ENCODE assay signal across 5 cellular contexts in genomic region chr11:1510351-1510750, GRCh38. TPM values are rescaled to one million over a fixed set of nuclear protein-coding genes. Genes with fewer than 3 reads are reported as not detected.
DNase-seq lines count a peak whose midpoint lies in the region; ATAC-seq and TF ChIP-seq lines count a peak whose summit lies in the region.
"Not testable (repeated sequence)": the region's sequence is repeated elsewhere in the genome, so short reads cannot be mapped to it uniquely, and the experiment has no call there.

No MANE protein-coding gene starts in this region.

- not testable (repeated sequence) for H3K27me3 ChIP-seq in right cardiac atrium (ENCODE audit: control insufficient read depth, insufficient read depth); lower lobe of right lung (ENCODE audit: low read depth); aorta (ENCODE audit: control insufficient read depth in 1 of 2, insufficient read depth in 2 of 2, low read length in 1 of 2)

- H3K9me3 Mint-ChIP-seq in chondrocyte (ENCODE audit: low read depth): not testable (repeated sequence)

- not testable (repeated sequence) for H3K27ac Mint-ChIP-seq in chondrocyte (ENCODE audit: unreplicated experiment)

- 56% methylated on average over 14 of the region's 18 CpGs for whole genome bisulfite sequencing in right cardiac atrium
- WGBS in aorta, 2 donors: 78 to 88% methylated on average over 13 to 15 of the region's 18 CpGs

- not testable (repeated sequence) for H3K27ac ChIP-seq in right cardiac atrium (ENCODE audit: low read length); lower lobe of right lung; aorta (ENCODE audit: low read depth in 1 of 2, low read length in 2 of 2)

- not testable (repeated sequence) for H3K36me3 ChIP-seq in lower lobe of right lung; aorta (ENCODE audit: control insufficient read depth in 1 of 2, insufficient read depth in 2 of 2, low read length in 1 of 2)

- H3K9me3 ChIP-seq in right cardiac atrium (ENCODE audit: control insufficient read depth, low read length); lower lobe of right lung; aorta (ENCODE audit: control insufficient read depth, low read length): not testable (repeated sequence)

- not testable (repeated sequence) for TF ChIP-seq CTCF in chondrocyte (IDR thresholded peaks at IDR 0.05); lower lobe of right lung (IDR thresholded peaks at IDR 0.05)

- peaks cover 41% of the 10 kb centered on the region for H3K4me1 Mint-ChIP-seq in chondrocyte (ENCODE audit: low read depth)

- not testable (repeated sequence) for H3K4me3 Mint-ChIP-seq in chondrocyte (ENCODE audit: unreplicated experiment)

- peak; percentile 59 for DNase-seq in chondrocyte (ENCODE audit: low spot score)
- DNase-seq in left cardiac atrium: peak; percentile 16
- peak; percentile 6 to 48 (median 12) for DNase-seq in right cardiac atrium
- DNase-seq in lower lobe of right lung: peak; percentile 17
- DNase-seq in aorta: peak; percentile 6 to 51

- H3K4me1 ChIP-seq in right cardiac atrium (ENCODE audit: control insufficient read depth, insufficient read depth, low read length): peaks cover 40% of the 10 kb centered on the region
- peaks cover 64% of the 10 kb centered on the region for H3K4me1 ChIP-seq in lower lobe of right lung
- H3K4me1 ChIP-seq in aorta (ENCODE audit: control insufficient read depth in 1 of 2, insufficient read depth in 2 of 2, low read length in 2 of 2): not testable (repeated sequence)

- intact Hi-C loops in left cardiac atrium (cut with DNase I): loop anchor here in 1 of 2 donors (10.0 kb wide), 2 partner anchors 56 to 176 kb away; no protein-coding TSS in a partner anchor
- intact Hi-C loops in right cardiac atrium (cut with DNase I): loop anchor here in 1 of 4 donors (10.0 kb wide), 1 partner anchor 306 kb away; no protein-coding TSS in a partner anchor
- intact Hi-C loops in lower lobe of right lung (cut with DNase I): not testable (repeated sequence)
- intact Hi-C loops in aorta (cut with DNase I): loop anchor here (5.0 to 10.0 kb wide), 3 partner anchors 126 to 176 kb away; partner anchors contain the start of gene BRSK2 (in 1 of the 2)

- H3K36me3 Mint-ChIP-seq in chondrocyte (ENCODE audit: low read depth): not testable (repeated sequence)

- not testable (repeated sequence) for ATAC-seq in left cardiac atrium; right cardiac atrium; lower lobe of right lung; aorta (ENCODE audit: low FRiP score)

- not testable (repeated sequence) for H3K27me3 Mint-ChIP-seq in chondrocyte (ENCODE audit: low read depth)

- not testable (repeated sequence) for H3K4me3 ChIP-seq in right cardiac atrium (ENCODE audit: low read length); lower lobe of right lung; aorta (ENCODE audit: low read length in 2 of 2)

RNA-seq across cellular contexts. Expression of gene MOB2, which starts 23.8 kb away (rescaled TPM):
- total RNA-seq in chondrocyte (24.9 to 28.0 TPM (median 26.9 TPM) in 3 replicates), left cardiac atrium (10 to 100 TPM; 36.6 to 44.0 TPM), right cardiac atrium (10 to 100 TPM; 35.0 to 45.0 (median 42.0) TPM), lower lobe of right lung (50.4 TPM), aorta (10 to 100 TPM; 51.3 to 65.8 TPM)
- polyA plus RNA-seq in right cardiac atrium (40.0 TPM), aorta (100 to 1,000 TPM in 1 of 2 donors, 10 to 100 TPM in 1; 32.4 to 104 TPM)
